1 cellular context compared by ENCODE assay signal in the genomic region with DNA sequence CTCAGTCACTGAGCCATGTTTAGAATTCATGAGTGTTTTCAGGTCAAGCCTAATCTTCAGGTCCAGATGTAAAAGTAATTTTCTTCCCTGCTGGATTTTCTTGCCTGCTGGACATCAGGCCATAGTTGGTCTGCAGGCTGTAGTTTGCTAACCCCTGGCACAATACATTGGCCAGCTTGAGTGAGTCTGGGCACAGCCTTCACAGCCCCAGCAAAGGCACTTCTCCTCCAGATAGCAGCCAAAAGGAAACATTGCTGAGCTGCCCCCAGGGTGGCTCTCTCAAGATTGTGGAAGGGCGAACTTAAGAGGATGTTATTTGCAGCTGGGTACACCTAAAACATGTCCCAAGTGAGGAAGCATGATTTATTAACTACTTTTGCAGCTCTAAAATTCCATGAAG.
TF ChIP-seq lines count a peak whose summit lies in the region.

No MANE protein-coding gene starts in this region.

TF ChIP-seq in GM23338, 12 proteins besides CTCF, POLR2A, EP300 and RAD21:
- TF ChIP-seq, protein P1, sequence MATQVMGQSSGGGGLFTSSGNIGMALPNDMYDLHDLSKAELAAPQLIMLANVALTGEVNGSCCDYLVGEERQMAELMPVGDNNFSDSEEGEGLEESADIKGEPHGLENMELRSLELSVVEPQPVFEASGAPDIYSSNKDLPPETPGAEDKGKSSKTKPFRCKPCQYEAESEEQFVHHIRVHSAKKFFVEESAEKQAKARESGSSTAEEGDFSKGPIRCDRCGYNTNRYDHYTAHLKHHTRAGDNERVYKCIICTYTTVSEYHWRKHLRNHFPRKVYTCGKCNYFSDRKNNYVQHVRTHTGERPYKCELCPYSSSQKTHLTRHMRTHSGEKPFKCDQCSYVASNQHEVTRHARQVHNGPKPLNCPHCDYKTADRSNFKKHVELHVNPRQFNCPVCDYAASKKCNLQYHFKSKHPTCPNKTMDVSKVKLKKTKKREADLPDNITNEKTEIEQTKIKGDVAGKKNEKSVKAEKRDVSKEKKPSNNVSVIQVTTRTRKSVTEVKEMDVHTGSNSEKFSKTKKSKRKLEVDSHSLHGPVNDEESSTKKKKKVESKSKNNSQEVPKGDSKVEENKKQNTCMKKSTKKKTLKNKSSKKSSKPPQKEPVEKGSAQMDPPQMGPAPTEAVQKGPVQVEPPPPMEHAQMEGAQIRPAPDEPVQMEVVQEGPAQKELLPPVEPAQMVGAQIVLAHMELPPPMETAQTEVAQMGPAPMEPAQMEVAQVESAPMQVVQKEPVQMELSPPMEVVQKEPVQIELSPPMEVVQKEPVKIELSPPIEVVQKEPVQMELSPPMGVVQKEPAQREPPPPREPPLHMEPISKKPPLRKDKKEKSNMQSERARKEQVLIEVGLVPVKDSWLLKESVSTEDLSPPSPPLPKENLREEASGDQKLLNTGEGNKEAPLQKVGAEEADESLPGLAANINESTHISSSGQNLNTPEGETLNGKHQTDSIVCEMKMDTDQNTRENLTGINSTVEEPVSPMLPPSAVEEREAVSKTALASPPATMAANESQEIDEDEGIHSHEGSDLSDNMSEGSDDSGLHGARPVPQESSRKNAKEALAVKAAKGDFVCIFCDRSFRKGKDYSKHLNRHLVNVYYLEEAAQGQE (IDR thresholded peaks at IDR 0.05; ENCODE audit: unreplicated experiment) = no peak
- TF ChIP-seq STAT1 (IDR thresholded peaks at IDR 0.05; ENCODE audit: unreplicated experiment) (no peak), POLR2AphosphoS5 (IDR thresholded peaks at IDR 0.05; ENCODE audit: low read depth) (no peak), EZH2phosphoT487 (IDR thresholded peaks at IDR 0.05; ENCODE audit: unreplicated experiment) (no peak), EZH2 (IDR thresholded peaks at IDR 0.05; ENCODE audit: low read depth, unreplicated experiment) (no peak), NANOG (IDR thresholded peaks at IDR 0.05; ENCODE audit: borderline replicate concordance) (no peak), CREB1 (CRISPR knock-in tag; IDR thresholded peaks at IDR 0.05; ENCODE audit: low read depth) (no peak), ZNF331 (CRISPR knock-in tag; IDR thresholded peaks at IDR 0.05; ENCODE audit: low read depth) (no peak), JUNB (IDR thresholded peaks at IDR 0.05; ENCODE audit: unreplicated experiment) (no peak), ZNF114 (CRISPR knock-in tag; IDR thresholded peaks at IDR 0.05) (no peak)
- TF ChIP-seq, protein P2, sequence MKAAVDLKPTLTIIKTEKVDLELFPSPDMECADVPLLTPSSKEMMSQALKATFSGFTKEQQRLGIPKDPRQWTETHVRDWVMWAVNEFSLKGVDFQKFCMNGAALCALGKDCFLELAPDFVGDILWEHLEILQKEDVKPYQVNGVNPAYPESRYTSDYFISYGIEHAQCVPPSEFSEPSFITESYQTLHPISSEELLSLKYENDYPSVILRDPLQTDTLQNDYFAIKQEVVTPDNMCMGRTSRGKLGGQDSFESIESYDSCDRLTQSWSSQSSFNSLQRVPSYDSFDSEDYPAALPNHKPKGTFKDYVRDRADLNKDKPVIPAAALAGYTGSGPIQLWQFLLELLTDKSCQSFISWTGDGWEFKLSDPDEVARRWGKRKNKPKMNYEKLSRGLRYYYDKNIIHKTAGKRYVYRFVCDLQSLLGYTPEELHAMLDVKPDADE (IDR thresholded peaks at IDR 0.05) = no peak
- TF ChIP-seq, protein P3, sequence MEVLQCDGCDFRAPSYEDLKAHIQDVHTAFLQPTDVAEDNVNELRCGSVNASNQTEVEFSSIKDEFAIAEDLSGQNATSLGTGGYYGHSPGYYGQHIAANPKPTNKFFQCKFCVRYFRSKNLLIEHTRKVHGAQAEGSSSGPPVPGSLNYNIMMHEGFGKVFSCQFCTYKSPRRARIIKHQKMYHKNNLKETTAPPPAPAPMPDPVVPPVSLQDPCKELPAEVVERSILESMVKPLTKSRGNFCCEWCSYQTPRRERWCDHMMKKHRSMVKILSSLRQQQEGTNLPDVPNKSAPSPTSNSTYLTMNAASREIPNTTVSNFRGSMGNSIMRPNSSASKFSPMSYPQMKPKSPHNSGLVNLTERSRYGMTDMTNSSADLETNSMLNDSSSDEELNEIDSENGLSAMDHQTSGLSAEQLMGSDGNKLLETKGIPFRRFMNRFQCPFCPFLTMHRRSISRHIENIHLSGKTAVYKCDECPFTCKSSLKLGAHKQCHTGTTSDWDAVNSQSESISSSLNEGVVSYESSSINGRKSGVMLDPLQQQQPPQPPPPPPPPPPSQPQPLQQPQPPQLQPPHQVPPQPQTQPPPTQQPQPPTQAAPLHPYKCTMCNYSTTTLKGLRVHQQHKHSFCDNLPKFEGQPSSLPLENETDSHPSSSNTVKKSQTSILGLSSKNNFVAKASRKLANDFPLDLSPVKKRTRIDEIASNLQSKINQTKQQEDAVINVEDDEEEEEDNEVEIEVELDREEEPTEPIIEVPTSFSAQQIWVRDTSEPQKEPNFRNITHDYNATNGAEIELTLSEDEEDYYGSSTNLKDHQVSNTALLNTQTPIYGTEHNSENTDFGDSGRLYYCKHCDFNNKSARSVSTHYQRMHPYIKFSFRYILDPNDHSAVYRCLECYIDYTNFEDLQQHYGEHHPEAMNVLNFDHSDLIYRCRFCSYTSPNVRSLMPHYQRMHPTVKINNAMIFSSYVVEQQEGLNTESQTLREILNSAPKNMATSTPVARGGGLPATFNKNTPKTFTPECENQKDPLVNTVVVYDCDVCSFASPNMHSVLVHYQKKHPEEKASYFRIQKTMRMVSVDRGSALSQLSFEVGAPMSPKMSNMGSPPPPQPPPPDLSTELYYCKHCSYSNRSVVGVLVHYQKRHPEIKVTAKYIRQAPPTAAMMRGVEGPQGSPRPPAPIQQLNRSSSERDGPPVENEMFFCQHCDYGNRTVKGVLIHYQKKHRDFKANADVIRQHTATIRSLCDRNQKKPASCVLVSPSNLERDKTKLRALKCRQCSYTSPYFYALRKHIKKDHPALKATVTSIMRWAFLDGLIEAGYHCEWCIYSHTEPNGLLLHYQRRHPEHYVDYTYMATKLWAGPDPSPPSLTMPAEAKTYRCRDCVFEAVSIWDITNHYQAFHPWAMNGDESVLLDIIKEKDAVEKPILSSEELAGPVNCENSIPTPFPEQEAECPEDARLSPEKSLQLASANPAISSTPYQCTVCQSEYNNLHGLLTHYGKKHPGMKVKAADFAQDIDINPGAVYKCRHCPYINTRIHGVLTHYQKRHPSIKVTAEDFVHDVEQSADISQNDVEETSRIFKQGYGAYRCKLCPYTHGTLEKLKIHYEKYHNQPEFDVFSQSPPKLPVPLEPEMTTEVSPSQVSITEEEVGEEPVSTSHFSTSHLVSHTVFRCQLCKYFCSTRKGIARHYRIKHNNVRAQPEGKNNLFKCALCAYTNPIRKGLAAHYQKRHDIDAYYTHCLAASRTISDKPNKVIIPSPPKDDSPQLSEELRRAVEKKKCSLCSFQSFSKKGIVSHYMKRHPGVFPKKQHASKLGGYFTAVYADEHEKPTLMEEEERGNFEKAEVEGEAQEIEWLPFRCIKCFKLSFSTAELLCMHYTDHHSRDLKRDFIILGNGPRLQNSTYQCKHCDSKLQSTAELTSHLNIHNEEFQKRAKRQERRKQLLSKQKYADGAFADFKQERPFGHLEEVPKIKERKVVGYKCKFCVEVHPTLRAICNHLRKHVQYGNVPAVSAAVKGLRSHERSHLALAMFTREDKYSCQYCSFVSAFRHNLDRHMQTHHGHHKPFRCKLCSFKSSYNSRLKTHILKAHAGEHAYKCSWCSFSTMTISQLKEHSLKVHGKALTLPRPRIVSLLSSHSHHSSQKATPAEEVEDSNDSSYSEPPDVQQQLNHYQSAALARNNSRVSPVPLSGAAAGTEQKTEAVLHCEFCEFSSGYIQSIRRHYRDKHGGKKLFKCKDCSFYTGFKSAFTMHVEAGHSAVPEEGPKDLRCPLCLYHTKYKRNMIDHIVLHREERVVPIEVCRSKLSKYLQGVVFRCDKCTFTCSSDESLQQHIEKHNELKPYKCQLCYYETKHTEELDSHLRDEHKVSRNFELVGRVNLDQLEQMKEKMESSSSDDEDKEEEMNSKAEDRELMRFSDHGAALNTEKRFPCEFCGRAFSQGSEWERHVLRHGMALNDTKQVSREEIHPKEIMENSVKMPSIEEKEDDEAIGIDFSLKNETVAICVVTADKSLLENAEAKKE (CRISPR knock-in tag; IDR thresholded peaks at IDR 0.05) = no peak
TF ChIP-seq in GM23338: peak in this region for 0.
